ENCODE assay signal across 11 cellular contexts in the genomic region with DNA sequence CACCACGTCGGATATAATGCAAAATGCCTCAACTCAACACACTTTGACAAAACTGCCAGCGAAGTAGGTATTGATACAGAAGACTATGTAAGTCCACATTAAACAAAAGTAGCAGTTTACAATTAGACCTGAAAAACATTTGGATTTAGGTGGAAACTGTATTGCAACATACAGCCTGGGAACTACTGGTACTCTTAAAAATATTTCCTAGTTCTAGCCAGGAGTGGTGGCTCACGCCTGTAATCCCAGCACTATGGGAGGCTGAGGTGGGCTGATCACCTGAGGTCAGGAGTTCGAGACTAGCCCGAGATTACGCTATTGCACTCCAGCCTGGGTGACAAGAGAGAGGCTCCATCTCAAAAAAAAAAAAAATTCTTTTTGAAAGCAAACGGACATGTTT.
DNase-seq lines count a peak whose midpoint lies in the region; ATAC-seq, FAIRE-seq and TF ChIP-seq lines count a peak whose summit lies in the region.
"Had no signal": no experiment of that assay in that cellular context is flagged by ENCODE, and none has a peak within 500 bp of the region (broad histone marks: within the 10 kb centered on the region; RNA-seq: fewer than 3 reads in every experiment).

No MANE protein-coding gene starts in this region.

- peaks cover 25% of the 10 kb centered on the region for H3K4me1 ChIP-seq in KMS-11 (ENCODE audit: low read depth, poor library complexity, severe bottlenecking)
- peaks cover 39% of the 10 kb centered on the region for H3K4me1 ChIP-seq in HepG2 (ENCODE audit: insufficient read depth, low read length)
- H3K4me1 ChIP-seq in stomach smooth muscle (ENCODE audit: control insufficient read depth, insufficient read depth, low read length): peaks cover 6% of the 10 kb centered on the region

- peaks cover 15% of the 10 kb centered on the region for H3K4me1 Mint-ChIP-seq in MCF 10A (ENCODE audit: insufficient read depth, unreplicated experiment)

- TF ChIP-seq RAD21 in HepG2 (CRISPR knock-in tag; IDR thresholded peaks at IDR 0.05): no peak

- H3K27ac Mint-ChIP-seq in MCF 10A (ENCODE audit: low read depth, unreplicated experiment): peak overlapping the region; percentile 3
- H3K27ac Mint-ChIP-seq: activated CD4-positive, alpha-beta memory T cell treated with anti-CD3 and anti-CD28 coated beads, Interleukin-2, amount 10 ng/mL, durations not matched to agents 7 days and 5 days; IgD-negative memory B cell had no signal

- in situ Hi-C loops in HepG2 (cut with HindIII; ENCODE audit: extremely low pct_ligation_motif_present, low pct_unique_long_range_greater_than_20kb): no loop called here

- H3K4me2 ChIP-seq in KMS-11 (peak overlapping the region; percentile 64; the same call in 1 of the 2 replicates), HepG2 (ENCODE audit: low read depth, low read length) (peak overlapping the region; percentile 86)

- H3K4me3 Mint-ChIP-seq in MCF 10A (ENCODE audit: unreplicated experiment): peak overlapping the region; percentile 67
- H3K4me3 Mint-ChIP-seq: activated CD4-positive, alpha-beta memory T cell treated with anti-CD3 and anti-CD28 coated beads, Interleukin-2, amount 10 ng/mL, durations not matched to agents 7 days and 5 days; IgD-negative memory B cell had no signal

- intact Hi-C loops in MCF 10A (cut with micrococcal nuclease) (no loop called here), HepG2 (cut with micrococcal nuclease; ENCODE audit: unreplicated experiment) (no loop called here)

- H3K9me3 Mint-ChIP-seq in MCF 10A (ENCODE audit: unreplicated experiment): no peaks in the 10 kb centered on the region
- H3K9me3 Mint-ChIP-seq: activated CD4-positive, alpha-beta memory T cell treated with anti-CD3 and anti-CD28 coated beads, Interleukin-2, amount 10 ng/mL, durations not matched to agents 7 days and 5 days; IgD-negative memory B cell had no signal

- WGBS in HepG2 (ENCODE audit: low lambda C conversion rate): 9% methylated on average over 8 of the region's 8 CpGs

- H3K9ac ChIP-seq in KMS-11 (no peak overlapping the region), HepG2 (ENCODE audit: insufficient read depth, low read depth, low read length) (peak overlapping the region; percentile 67), stomach smooth muscle (ENCODE audit: low read length in 2 of 2) (peak overlapping the region in 1 of 2 donors; percentile 26)

- peak overlapping the region; percentile 36 for H2AFZ ChIP-seq in KMS-11 (ENCODE audit: low read depth)
- H2AFZ ChIP-seq in HepG2 (ENCODE audit: low read length): peak overlapping the region; percentile 29

- H3K79me2 ChIP-seq in KMS-11 (ENCODE audit: insufficient read depth, low read depth) (no peaks in the 10 kb centered on the region), HepG2 (ENCODE audit: insufficient read depth, low read length) (no peaks in the 10 kb centered on the region)

- TF ChIP-seq EP300 in HepG2 (IDR thresholded peaks at IDR 0.05; ENCODE audit: low read depth in 2 of 2, low read length in 2 of 2) (no peak), HepG2 (CRISPR knock-in tag; IDR thresholded peaks at IDR 0.05; ENCODE audit: borderline replicate concordance) (no peak)

- peak; percentile 9; the same call in 2 of the 3 replicates for ATAC-seq in HepG2

- H3K36me3 Mint-ChIP-seq in MCF 10A (ENCODE audit: insufficient read depth, unreplicated experiment): no peaks in the 10 kb centered on the region

- H3K27ac ChIP-seq in KMS-11 (peak overlapping the region; percentile 45; the same call in 1 of the 2 replicates), HepG2 (ENCODE audit: extremely low read length, insufficient read depth, low read length) (peak overlapping the region; percentile 73), stomach smooth muscle (ENCODE audit: low read length) (peak overlapping the region; percentile 0)

- H3K9me3 ChIP-seq in HepG2 (ENCODE audit: low read length) (no peaks in the 10 kb centered on the region), stomach smooth muscle (ENCODE audit: control insufficient read depth in 2 of 2, low read length in 2 of 2) (no peaks in the 10 kb centered on the region)

- H3K4me3 ChIP-seq in KMS-11 (IDR thresholded peaks at IDR 0.05; ENCODE audit: insufficient read depth, low read depth, low read length) (no peak overlapping the region), HepG2 (replicated peaks in 1 of 3; ENCODE audit: insufficient read depth in 1 of 3, low read depth in 2 of 3, low read length in 3 of 3) (peak overlapping the region; percentile 1 to 67 (median 46)), stomach smooth muscle (ENCODE audit: low read length in 2 of 2) (peak overlapping the region; percentile 41 to 51)

- CTCF ChIA-PET in MCF 10A (lab: Yijun Ruan, JAX): no interaction called here
- CTCF ChIA-PET in HepG2 (lab: Yijun Ruan, JAX; ENCODE audit: low intra/inter-chr PET ratio, low total read pairs): no interaction called here

- BruUV-seq in MCF 10A (replicated peaks; lab: Mats Ljungman, UMichigan) (no TSS peak), HepG2 (replicated peaks; lab: Mats Ljungman, UMichigan) (no TSS peak)

- TF ChIP-seq POLR2A in HepG2 (IDR thresholded peaks at IDR 0.05; ENCODE audit: insufficient read depth in 1 of 2, low read depth in 2 of 2, low read length in 2 of 2): no peak

- H3K36me3 ChIP-seq in KMS-11 (ENCODE audit: insufficient read depth) (no peaks in the 10 kb centered on the region), HepG2 (replicated peaks in 1 of 2; ENCODE audit: control insufficient read depth in 1 of 2, insufficient read depth in 2 of 2, low read length in 2 of 2) (no peaks in the 10 kb centered on the region), stomach smooth muscle (ENCODE audit: control insufficient read depth in 2 of 2, insufficient read depth in 2 of 2, low read length in 2 of 2) (no peaks in the 10 kb centered on the region)

- no peak for TF ChIP-seq CTCF in KMS-11 (conservative IDR thresholded peaks at IDR 0.05; ENCODE audit: low read depth, low read length)
- no peak for TF ChIP-seq CTCF in MCF 10A (IDR thresholded peaks at IDR 0.05; ENCODE audit: unreplicated experiment)
- no peak for TF ChIP-seq CTCF in HepG2 (CRISPR knock-in tag; IDR thresholded peaks at IDR 0.05)

- H3K27me3 Mint-ChIP-seq in MCF 10A (ENCODE audit: insufficient read depth, unreplicated experiment): no peaks in the 10 kb centered on the region
- H3K27me3 Mint-ChIP-seq: activated CD4-positive, alpha-beta memory T cell treated with anti-CD3 and anti-CD28 coated beads, Interleukin-2, amount 10 ng/mL, durations not matched to agents 7 days and 5 days; IgD-negative memory B cell had no signal

- H3K27me3 ChIP-seq in KMS-11 (ENCODE audit: insufficient read depth, low read depth): no peaks in the 10 kb centered on the region
- no peaks in the 10 kb centered on the region for H3K27me3 ChIP-seq in HepG2 (ENCODE audit: control insufficient read depth in 1 of 2, insufficient read depth in 2 of 2, low read length in 2 of 2)
- H3K27me3 ChIP-seq in stomach smooth muscle (ENCODE audit: control insufficient read depth in 1 of 2, insufficient read depth in 2 of 2, low read length in 2 of 2): no peaks in the 10 kb centered on the region

- H4K20me1 ChIP-seq in KMS-11 (ENCODE audit: insufficient read depth) (no peaks in the 10 kb centered on the region), HepG2 (ENCODE audit: insufficient read depth, low read length) (no peaks in the 10 kb centered on the region)

- FAIRE-seq in HepG2 (lab: Jason Lieb, UNC): no peak

- POLR2A ChIA-PET in MCF 10A (lab: Yijun Ruan, JAX) (no interaction called here), HepG2 (lab: Yijun Ruan, JAX) (no interaction called here)

- DNase-seq in MCF 10A (ENCODE audit: unreplicated experiment) (no peak), HepG2 (ENCODE audit: low spot score) (no peak), NCI-H2171 treated with DMSO at 0.1 percent for 48 hours (lab: John Stamatoyannopoulos, UW) (no peak), GM19238 (ENCODE audit: insufficient read length, low spot score) (no peak), SIG-M5 (lab: John Stamatoyannopoulos, UW) (no peak), iPS-NIHi11 (ENCODE audit: low spot score) (no peak)
- DNase-seq: activated CD4-positive, alpha-beta memory T cell treated with anti-CD3 and anti-CD28 coated beads, Interleukin-2, amount 10 ng/mL, durations not matched to agents 7 days and 5 days; anterior cingulate cortex had no signal

TF ChIP-seq in HepG2, 621 proteins besides CTCF, POLR2A, EP300 and RAD21 (continues in another document):
- TF ChIP-seq ZNF329 (CRISPR knock-in tag; IDR thresholded peaks at IDR 0.05; ENCODE audit: low read depth) (no peak), ZNF7 (CRISPR knock-in tag; IDR thresholded peaks at IDR 0.05) (no peak), PCBP1 (IDR thresholded peaks at IDR 0.05; ENCODE audit: borderline replicate concordance, low read depth, low read length) (no peak), MAZ (IDR thresholded peaks at IDR 0.05; ENCODE audit: borderline replicate concordance, low read depth, low read length) (no peak), MAZ (CRISPR knock-in tag; IDR thresholded peaks at IDR 0.05; ENCODE audit: low read depth) (no peak), HCFC1 (IDR thresholded peaks at IDR 0.05; ENCODE audit: low read depth, low read length) (no peak), NFIB (CRISPR knock-in tag; IDR thresholded peaks at IDR 0.05; ENCODE audit: borderline replicate concordance) (no peak), KMT2A (CRISPR knock-in tag; IDR thresholded peaks at IDR 0.05) (no peak)

Comparison
In these comparisons a context has a peak if more than half of its experiments do, and no peak if none do; other contexts are left out.
1. H3K27ac ChIP-seq: peak in every context shown above with its lines; median percentile 73 in HepG2; 45 in KMS-11; 0 in stomach smooth muscle.